8 cellular contexts compared by ENCODE assay signal in genomic region chr5:141650851-141651727, GRCh38. TPM values are rescaled to one million over a fixed set of nuclear protein-coding genes. Genes with fewer than 3 reads are reported as not detected.
A peak's percentile ranks its signal among the peaks of the same experiment; 100 is the strongest.
DNase-seq lines count a peak whose midpoint lies in the region; ATAC-seq, FAIRE-seq and TF ChIP-seq lines count a peak whose summit lies in the region.

Gene FCHSD1 (minus strand): TSS chr5:141651418. CDS start chr5:141651368, 50 bp downstream.

- in situ Hi-C loops in ACHN (cut with HindIII; ENCODE audit: low pct_ligation_motif_present, low pct_unique_long_range_greater_than_20kb, low sequenced_read_pairs): no loop called here

- no peaks in the 10 kb centered on the region for H3K9me3 ChIP-seq in endothelial cell of umbilical vein (replicated peaks; ENCODE audit: control insufficient read depth, insufficient read depth, low read length)
- H3K9me3 ChIP-seq in mononuclear cell (ENCODE audit: low read depth, low read length): no peaks in the 10 kb centered on the region

- peaks cover 12 to 24% of the 10 kb centered on the region in 2 experiments for H3K36me3 ChIP-seq in endothelial cell of umbilical vein (ENCODE audit: control insufficient read depth in 2 of 2, extremely low read depth in 1 of 2, insufficient read depth in 2 of 2, low read length in 2 of 2)

- peaks cover 27% of the 10 kb centered on the region for H3K4me1 Mint-ChIP-seq in activated CD8-positive, alpha-beta memory T cell treated with anti-CD3 and anti-CD28 coated beads, Interleukin-2, amount 10 ng/mL, durations not matched to agents 7 days and 5 days

- peaks cover 4% of the 10 kb centered on the region for H3K36me3 Mint-ChIP-seq in activated CD8-positive, alpha-beta memory T cell treated with anti-CD3 and anti-CD28 coated beads, Interleukin-2, amount 10 ng/mL, durations not matched to agents 7 days and 5 days

- POLR2A ChIA-PET in endothelial cell of umbilical vein (lab: Charles Lee): interaction anchor here (0.7 kb wide), 1 partner anchor 177 kb away, joined by 7 read pairs; no protein-coding TSS in a partner anchor

- H3K4me2 ChIP-seq in endothelial cell of umbilical vein (ENCODE audit: insufficient read depth, low read length): peak within 1 kb of the TSS; percentile 58

- dilution Hi-C loops in endothelial cell of umbilical vein (cut with MboI; ENCODE audit: extremely low pct_ligation_motif_present, low sequenced_read_pairs): no loop called here

- peak within 1 kb of the TSS; percentile 95 for H3K27ac Mint-ChIP-seq in activated CD8-positive, alpha-beta memory T cell treated with anti-CD3 and anti-CD28 coated beads, Interleukin-2, amount 10 ng/mL, durations not matched to agents 7 days and 5 days

- no peaks in the 10 kb centered on the region for H3K79me2 ChIP-seq in endothelial cell of umbilical vein (ENCODE audit: control insufficient read depth, insufficient read depth, low read length)

- H3K4me1 ChIP-seq in endothelial cell of umbilical vein (ENCODE audit: control insufficient read depth, extremely low read depth, insufficient read depth, low read length): peaks cover 9% of the 10 kb centered on the region
- peaks cover 17% of the 10 kb centered on the region for H3K4me1 ChIP-seq in mononuclear cell (ENCODE audit: insufficient read depth, low read length)

- intact Hi-C loops in endothelial cell of umbilical vein (cut with micrococcal nuclease): loop anchor here (1.0 kb wide), 1 partner anchor 59 kb away; no protein-coding TSS in a partner anchor

- ATAC-seq in GM18858 (IDR thresholded peaks at IDR 0.05; ENCODE audit: unreplicated experiment) (peak; percentile 78), HG03060 (IDR thresholded peaks at IDR 0.05; ENCODE audit: low read depth, unreplicated experiment) (peak; percentile 63)
- ATAC-seq in activated CD8-positive, alpha-beta memory T cell treated with anti-CD3 and anti-CD28 coated beads, Interleukin-2, amount 10 ng/mL, durations not matched to agents 7 days and 5 days: peak; percentile 98

- H2AFZ ChIP-seq in endothelial cell of umbilical vein (ENCODE audit: low read depth, low read length): peak within 1 kb of the TSS; percentile 76

- peak within 1 kb of the TSS; percentile 48 for H3K9ac ChIP-seq in endothelial cell of umbilical vein (replicated peaks; ENCODE audit: extremely low read depth, insufficient read depth, low read length)

- peak; percentile 90 for FAIRE-seq in endothelial cell of umbilical vein (lab: Jason Lieb, UNC)

- no peak within 1 kb of the TSS for H3K27ac ChIP-seq in endothelial cell of umbilical vein (ENCODE audit: insufficient read depth, low read depth, low read length)

- DNase-seq in ACHN (peak; percentile 75), NCI-H82 (lab: John Stamatoyannopoulos, UW) (peak; percentile 75), endothelial cell of umbilical vein (ENCODE audit: low read depth, low spot score) (peak; percentile 89)
- DNase-seq in activated CD8-positive, alpha-beta memory T cell treated with anti-CD3 and anti-CD28 coated beads, Interleukin-2, amount 10 ng/mL, durations not matched to agents 7 days and 5 days: peak; percentile 92
- DNase-seq in stimulated activated CD8-positive, alpha-beta memory T cell treated with anti-CD3 and anti-CD28 coated beads, Interleukin-15, amount 100 ng/mL, for 48 hours (ENCODE audit: low read depth in 2 of 2): peak; percentile 76 to 77

- H3K27me3 ChIP-seq in endothelial cell of umbilical vein (ENCODE audit: control insufficient read depth in 2 of 2, insufficient read depth in 2 of 2, low read length in 2 of 2): no peaks in the 10 kb centered on the region
- H3K27me3 ChIP-seq in mononuclear cell (ENCODE audit: insufficient read depth, low read length): no peaks in the 10 kb centered on the region

- H3K4me3 ChIP-seq in endothelial cell of umbilical vein (replicated peaks in 1 of 3; ENCODE audit: insufficient read depth in 1 of 3, low read depth in 1 of 3, low read length in 3 of 3): peak within 1 kb of the TSS; percentile 27 to 57 (median 53)
- peak within 1 kb of the TSS; percentile 64 for H3K4me3 ChIP-seq in mononuclear cell (ENCODE audit: low read length)

- peak within 1 kb of the TSS; percentile 93 for H3K4me3 Mint-ChIP-seq in activated CD8-positive, alpha-beta memory T cell treated with anti-CD3 and anti-CD28 coated beads, Interleukin-2, amount 10 ng/mL, durations not matched to agents 7 days and 5 days

- no peaks in the 10 kb centered on the region for H4K20me1 ChIP-seq in endothelial cell of umbilical vein (replicated peaks; ENCODE audit: control insufficient read depth, extremely low read depth, insufficient read depth, low read length)

- TF ChIP-seq CTCF in endothelial cell of umbilical vein (IDR thresholded peaks at IDR 0.05; ENCODE audit: extremely low read depth in 1 of 2, insufficient read depth in 1 of 2, low read depth in 1 of 2, low read length in 2 of 2): no peak

- no peak for TF ChIP-seq POLR2A in endothelial cell of umbilical vein (IDR thresholded peaks at IDR 0.05; ENCODE audit: low read depth, low read length)

- H3K9me1 ChIP-seq in endothelial cell of umbilical vein (replicated peaks; ENCODE audit: control insufficient read depth, extremely low read depth, insufficient read depth, low read length): no peaks in the 10 kb centered on the region

- CTCF ChIA-PET in activated CD8-positive, alpha-beta memory T cell treated with anti-CD3 and anti-CD28 coated beads, Interleukin-2, amount 10 ng/mL, durations not matched to agents 7 days and 5 days (lab: Charles Lee): interaction anchor here (0.7 to 3.1 kb wide), 19 partner anchors 9 to 318 kb away, joined by 3 to 18 read pairs (median 5); partner anchors contain the start of genes DIAPH1, HDAC3, PCDH1 and RELL2
- CTCF ChIA-PET in endothelial cell of umbilical vein (lab: Charles Lee): interaction anchor here (0.7 to 2.2 kb wide), 7 partner anchors 10 to 137 kb away, joined by 3 to 16 read pairs (median 4); partner anchors contain the start of genes DIAPH1, HDAC3 and RELL2

- H3K27me3 Mint-ChIP-seq in activated CD8-positive, alpha-beta memory T cell treated with anti-CD3 and anti-CD28 coated beads, Interleukin-2, amount 10 ng/mL, durations not matched to agents 7 days and 5 days: no peaks in the 10 kb centered on the region

- BruUV-seq in endothelial cell of umbilical vein (replicated peaks; lab: Mats Ljungman, UMichigan): no TSS peak

- no peaks in the 10 kb centered on the region for H3K9me3 Mint-ChIP-seq in activated CD8-positive, alpha-beta memory T cell treated with anti-CD3 and anti-CD28 coated beads, Interleukin-2, amount 10 ng/mL, durations not matched to agents 7 days and 5 days (ENCODE audit: low read depth)

TF ChIP-seq in endothelial cell of umbilical vein, 7 proteins besides CTCF, POLR2A, EP300 and RAD21:
- TF ChIP-seq POLR2AphosphoS5 (IDR thresholded peaks at IDR 0.05; ENCODE audit: insufficient read depth, low read depth, low read length) (peak; percentile 41), GATA2 (IDR thresholded peaks at IDR 0.05; ENCODE audit: insufficient read depth, insufficient read length, low read depth, low read length) (no peak)

RNA-seq across cellular contexts. Expression of gene FCHSD1, which starts in this region (rescaled TPM):
- total RNA-seq in activated CD8-positive, alpha-beta memory T cell treated with anti-CD3 and anti-CD28 coated beads, Interleukin-2, amount 10 ng/mL, durations not matched to agents 7 days and 5 days: 10 to 100 TPM; 46.5 to 64.1 TPM
- total RNA-seq in endothelial cell of umbilical vein: 37.0 and 37.1 TPM in 2 replicates
- polyA plus RNA-seq in endothelial cell of umbilical vein: 34.8 and 35.1 TPM in 2 replicates
- polyA plus RNA-seq in endothelial cell of umbilical vein (2011; cell fraction: cytosol; rRNA removed): 11.9 and 19.6 TPM in 2 replicates
- polyA plus RNA-seq in endothelial cell of umbilical vein (2011; cell fraction: nucleus; rRNA removed): 319 and 330 TPM in 2 replicates
- 26.0 and 32.5 TPM in 2 replicates for polyA plus RNA-seq in endothelial cell of umbilical vein (2012)
- 27.4 and 30.0 TPM in 2 replicates for polyA minus RNA-seq in endothelial cell of umbilical vein
- 1.6 TPM for polyA minus RNA-seq in endothelial cell of umbilical vein (2011; cell fraction: cytosol; rRNA and poly(A)+ RNA removed)
- polyA minus RNA-seq in endothelial cell of umbilical vein (2011; cell fraction: nucleus; rRNA and poly(A)+ RNA removed): 49.2 and 52.4 TPM in 2 replicates
- 41.1 TPM for total RNA-seq in mononuclear cell
